In the genomic region with DNA sequence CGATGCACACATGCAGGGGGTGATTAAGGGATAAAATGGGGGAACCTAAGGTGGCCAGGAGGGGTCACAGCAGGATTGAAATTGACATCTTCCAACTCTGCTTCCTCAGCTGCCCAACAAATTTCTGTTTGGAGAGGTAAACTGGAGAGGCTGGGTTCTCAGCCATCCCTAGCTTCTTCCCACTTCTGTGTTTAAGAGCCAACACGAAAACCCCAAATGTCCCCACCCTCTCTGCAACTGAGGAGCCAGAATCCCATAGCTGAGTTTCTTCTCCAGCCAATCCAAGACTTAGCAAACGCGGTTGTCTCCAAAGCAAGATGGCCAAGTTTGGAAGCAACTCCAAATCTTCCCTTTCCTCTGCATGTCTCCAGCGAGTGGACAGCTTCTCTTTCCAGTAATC, we compare ENCODE assay signal across 14 cellular contexts.
A peak's percentile ranks its signal among the peaks of the same experiment; 100 is the strongest.
DNase-seq lines count a peak whose midpoint lies in the region; ATAC-seq, FAIRE-seq and TF ChIP-seq lines count a peak whose summit lies in the region.
"Had no signal": no experiment of that assay in that cellular context is flagged by ENCODE, and none has a peak within 500 bp of the region (broad histone marks: within the 10 kb centered on the region; RNA-seq: fewer than 3 reads in every experiment).

No MANE protein-coding gene starts in this region.

- no peaks in the 10 kb centered on the region for H3K23me2 ChIP-seq in H1 (ENCODE audit: low read depth, low read length)

- H3K9me3 Mint-ChIP-seq in astrocyte (ENCODE audit: unreplicated experiment): peaks cover 4% of the 10 kb centered on the region

- TF ChIP-seq EP300 in H1 (IDR thresholded peaks at IDR 0.05; ENCODE audit: borderline replicate concordance in 1 of 2, low read depth in 2 of 2, low read length in 2 of 2): no peak

- H3K14ac ChIP-seq in H1 (ENCODE audit: insufficient read length): no peak overlapping the region

- peaks cover 3% of the 10 kb centered on the region for H3K27me3 Mint-ChIP-seq in astrocyte (ENCODE audit: low read depth, unreplicated experiment)

- no peaks in the 10 kb centered on the region for H3K9me3 ChIP-seq in right cardiac atrium (ENCODE audit: control insufficient read depth, low read length)
- H3K9me3 ChIP-seq in astrocyte (ENCODE audit: insufficient read depth, low read depth, low read length): no peaks in the 10 kb centered on the region
- peaks cover 3% of the 10 kb centered on the region in 2 experiments; a peak in 2 of 4 replicates for H3K9me3 ChIP-seq in H1 (ENCODE audit: insufficient read depth in 2 of 2, low read depth in 1 of 2, low read length in 1 of 2)
- H3K9me3 ChIP-seq in Peyer's patch: no peaks in the 10 kb centered on the region

- no peak overlapping the region for H3K4me3 ChIP-seq in right cardiac atrium (ENCODE audit: low read length)
- H3K4me3 ChIP-seq in astrocyte (ENCODE audit: insufficient read depth, low read depth, low read length): no peak overlapping the region
- H3K4me3 ChIP-seq in H1 (ENCODE audit: extremely low read depth in 1 of 4, insufficient read depth in 2 of 4, low read depth in 3 of 4, low read length in 4 of 4): no peak overlapping the region
- H3K4me3 ChIP-seq in Peyer's patch: no peak overlapping the region
- H3K4me3 ChIP-seq: BLaER1 had no signal

- H3K79me2 ChIP-seq in astrocyte (ENCODE audit: insufficient read depth, low read length) (no peaks in the 10 kb centered on the region), H1 (ENCODE audit: control insufficient read depth in 1 of 2, insufficient read depth in 2 of 2, low read length in 2 of 2) (no peaks in the 10 kb centered on the region)

- peak; percentile 19 to 41 for TF ChIP-seq RAD21 in H1 (IDR thresholded peaks at IDR 0.05 in 1 of 2, conservative IDR thresholded peaks at IDR 0.05 in 1 of 2; ENCODE audit: low read depth in 2 of 2, low read length in 2 of 2)

- H2BK5ac ChIP-seq in H1 (ENCODE audit: low read depth, low read length): no peak overlapping the region

- ATAC-seq in Right ventricle myocardium inferior: peak; percentile 36
- ATAC-seq in right cardiac atrium: no peak
- ATAC-seq in sciatic nerve: peak; percentile 62
- no peak for ATAC-seq in HG03521 (IDR thresholded peaks at IDR 0.05; ENCODE audit: unreplicated experiment)

- no peak overlapping the region for H3K4ac ChIP-seq in H1 (replicated peaks; ENCODE audit: insufficient read length, low read depth, low read length)

- H3K4me1 Mint-ChIP-seq in astrocyte (ENCODE audit: low read depth, unreplicated experiment): peaks cover 18% of the 10 kb centered on the region
- H3K4me1 Mint-ChIP-seq: CD8-positive, alpha-beta memory T cell had no signal

- H3K18ac ChIP-seq in H1 (ENCODE audit: extremely low read depth, low read length): no peak overlapping the region

- CTCF ChIA-PET in H1 (lab: Charles Lee; ENCODE audit: partially characterized antibody): interaction anchor here (0.6 to 1.6 kb wide), 4 partner anchors 66 to 608 kb away, joined by 3 read pairs; no protein-coding TSS in a partner anchor

- H2AK5ac ChIP-seq in H1 (ENCODE audit: low read depth, low read length): no peak overlapping the region

- TF ChIP-seq CTCF in astrocyte (IDR thresholded peaks at IDR 0.05; ENCODE audit: insufficient read depth, low read depth, low read length) (no peak), H1 (IDR thresholded peaks at IDR 0.05; ENCODE audit: control extremely low read depth in 1 of 3, insufficient read depth in 1 of 3, low read depth in 1 of 3, low read length in 3 of 3) (peak in 2 of 3 experiments; percentile 6 to 8; a peak in 1 of 4 replicates), Peyer's patch (IDR thresholded peaks at IDR 0.05) (no peak)

- no peak overlapping the region for H2BK12ac ChIP-seq in H1 (ENCODE audit: low read depth, low read length)

- FAIRE-seq in astrocyte (lab: Jason Lieb, UNC): peak; percentile 29
- no peak for FAIRE-seq in H1 (lab: Jason Lieb, UNC)

- no peak overlapping the region for H3K23ac ChIP-seq in H1 (ENCODE audit: insufficient read length)

- H4K8ac ChIP-seq in H1 (ENCODE audit: extremely low read depth, insufficient read depth, low read length): no peak overlapping the region

- no peak for TF ChIP-seq POLR2A in H1 (IDR thresholded peaks at IDR 0.05; ENCODE audit: control extremely low read depth in 1 of 2, low read depth in 2 of 2, low read length in 2 of 2)
- TF ChIP-seq POLR2A in Peyer's patch (IDR thresholded peaks at IDR 0.05): no peak

- no peak overlapping the region for H2BK120ac ChIP-seq in H1 (replicated peaks; ENCODE audit: low read depth, low read length)

- no peaks in the 10 kb centered on the region for H3K79me1 ChIP-seq in H1 (ENCODE audit: low read depth, low read length)

- H4K5ac ChIP-seq in H1 (ENCODE audit: insufficient read length, low read depth, low read length): no peak overlapping the region

- H3K27ac ChIP-seq in right cardiac atrium (ENCODE audit: low read length) (no peak overlapping the region), astrocyte (ENCODE audit: low read depth, low read length) (no peak overlapping the region), H1 (ENCODE audit: low read depth, low read length) (no peak overlapping the region), Peyer's patch (no peak overlapping the region)
- H3K27ac ChIP-seq: BLaER1 had no signal

- H3K56ac ChIP-seq in H1 (replicated peaks; ENCODE audit: insufficient read length, low read depth, low read length): no peak overlapping the region

- no peaks in the 10 kb centered on the region for H4K20me1 ChIP-seq in astrocyte (ENCODE audit: insufficient read depth, low read length)
- no peaks in the 10 kb centered on the region for H4K20me1 ChIP-seq in H1 (replicated peaks in 1 of 2; ENCODE audit: control insufficient read depth in 1 of 2, insufficient read depth in 2 of 2, low read length in 2 of 2)
- H4K20me1 ChIP-seq: BLaER1 had no signal

- H3K4me1 ChIP-seq in right cardiac atrium (ENCODE audit: control insufficient read depth, insufficient read depth, low read length): no peaks in the 10 kb centered on the region
- H3K4me1 ChIP-seq in astrocyte (ENCODE audit: insufficient read depth, low read length): no peaks in the 10 kb centered on the region
- H3K4me1 ChIP-seq in H1 (replicated peaks in 1 of 4; ENCODE audit: control insufficient read depth in 3 of 4, insufficient read depth in 4 of 4, low read length in 3 of 4): peaks cover 0 to 3% (median 1%) of the 10 kb centered on the region in 4 experiments; a peak in 2 of 7 replicates
- no peaks in the 10 kb centered on the region for H3K4me1 ChIP-seq in Peyer's patch

- no peak overlapping the region for H2BK20ac ChIP-seq in H1 (ENCODE audit: low read length)

- POLR2A ChIA-PET in H1 (lab: Charles Lee; ENCODE audit: partially characterized antibody): no interaction called here

- DNase-seq in Right ventricle myocardium inferior (ENCODE audit: missing footprints): no peak
- DNase-seq in right cardiac atrium: no peak
- no peak for DNase-seq in astrocyte (ENCODE audit: low read depth)
- DNase-seq in H1 (ENCODE audit: low read depth in 1 of 2, low spot score in 2 of 2): no peak
- no peak for DNase-seq in sciatic nerve (ENCODE audit: low spot score)
- DNase-seq in Peyer's patch: no peak
- no peak for DNase-seq in COLO829 (ENCODE audit: low spot score)
- DNase-seq: 8988T; AML-193; CD8-positive, alpha-beta memory T cell; HCEC 1CT; HFFc6 had no signal

- intact Hi-C loops in Right ventricle myocardium inferior (cut with DNase I) (no loop called here), right cardiac atrium (cut with DNase I) (no loop called here), sciatic nerve (cut with DNase I) (no loop called here)

- no peak overlapping the region for H3K4me3 Mint-ChIP-seq in astrocyte (ENCODE audit: unreplicated experiment)
- H3K4me3 Mint-ChIP-seq: CD8-positive, alpha-beta memory T cell; HFFc6 had no signal

- H4K91ac ChIP-seq in H1 (replicated peaks; ENCODE audit: insufficient read length, low read length): no peak overlapping the region

- H3K36me3 ChIP-seq in astrocyte (ENCODE audit: insufficient read depth, low read length): no peaks in the 10 kb centered on the region
- no peaks in the 10 kb centered on the region for H3K36me3 ChIP-seq in H1 (ENCODE audit: control insufficient read depth in 2 of 4, insufficient read depth in 4 of 4, low read length in 3 of 4)
- H3K36me3 ChIP-seq in Peyer's patch: no peaks in the 10 kb centered on the region
- H3K36me3 ChIP-seq: BLaER1 had no signal

- peaks cover 7% of the 10 kb centered on the region for H3K36me3 Mint-ChIP-seq in astrocyte (ENCODE audit: low read depth, unreplicated experiment)
- H3K36me3 Mint-ChIP-seq: CD8-positive, alpha-beta memory T cell had no signal

- H3K9ac ChIP-seq in astrocyte (ENCODE audit: low read length): no peak overlapping the region
- no peak overlapping the region for H3K9ac ChIP-seq in H1 (replicated peaks in 1 of 4; ENCODE audit: extremely low read depth in 1 of 4, low read depth in 3 of 4, low read length in 3 of 4)
- H3K9ac ChIP-seq: BLaER1 had no signal

- H3K27me3 ChIP-seq in right cardiac atrium (ENCODE audit: control insufficient read depth, insufficient read depth): no peaks in the 10 kb centered on the region
- H3K27me3 ChIP-seq in astrocyte (ENCODE audit: insufficient read depth, low read length): no peaks in the 10 kb centered on the region
- no peaks in the 10 kb centered on the region for H3K27me3 ChIP-seq in H1 (replicated peaks in 1 of 4; ENCODE audit: control insufficient read depth in 3 of 4, extremely low read depth in 1 of 4, insufficient read depth in 3 of 4, low read length in 3 of 4)
- H3K27me3 ChIP-seq in Peyer's patch: no peaks in the 10 kb centered on the region
- H3K27me3 ChIP-seq: BLaER1 had no signal

- no peak overlapping the region for H2BK15ac ChIP-seq in H1 (ENCODE audit: low read length)

- H3K4me2 ChIP-seq in astrocyte (ENCODE audit: low read length): no peak overlapping the region
- no peak overlapping the region for H3K4me2 ChIP-seq in H1 (ENCODE audit: insufficient read depth in 1 of 2, low read depth in 2 of 2, low read length in 2 of 2)
- H3K4me2 ChIP-seq: BLaER1 had no signal

- WGBS in right cardiac atrium: 46% methylated on average over 5 of the region's 5 CpGs
- 92% methylated on average over 4 of the region's 5 CpGs; no CpG with 5 or more reads in 1 of the 2 experiments for WGBS in H1 (ENCODE audit: extremely low coverage in 1 of 2, insufficient coverage in 1 of 2, insufficient read length in 1 of 2, insufficient replicate concordance in 2 of 2, low coverage in 1 of 2, low lambda C conversion rate in 2 of 2, missing lambda C conversion rate in 1 of 2), 2 experiments

- H2AFZ ChIP-seq in astrocyte (ENCODE audit: low read depth, low read length): no peak overlapping the region
- no peak overlapping the region for H2AFZ ChIP-seq in H1 (ENCODE audit: low read length)

- H3K27ac Mint-ChIP-seq in astrocyte (ENCODE audit: unreplicated experiment): no peak overlapping the region
- H3K27ac Mint-ChIP-seq: CD8-positive, alpha-beta memory T cell; HFFc6 had no signal

TF ChIP-seq in H1, 55 proteins besides CTCF, POLR2A, EP300 and RAD21 (continues in another document):
- TF ChIP-seq SIX5 (IDR thresholded peaks at IDR 0.05; ENCODE audit: low read depth, low read length) (no peak), RXRA (IDR thresholded peaks at IDR 0.05; ENCODE audit: insufficient read depth, low read depth, low read length) (no peak), SIRT6 (IDR thresholded peaks at IDR 0.05; ENCODE audit: low read length) (no peak), NRF1 (IDR thresholded peaks at IDR 0.05; ENCODE audit: low read depth, low read length) (no peak), SAP30 (IDR thresholded peaks at IDR 0.05; ENCODE audit: insufficient read depth, insufficient replicate concordance, low read length) (no peak)

Comparison
In these comparisons a context has a peak if more than half of its experiments do, and no peak if none do; other contexts are left out.
1. ATAC-seq: peak in Right ventricle myocardium inferior (single experiment) and sciatic nerve (single experiment); none in right cardiac atrium (0 of 2) and HG03521 (single experiment).
2. CTCF ChIP-seq: peak in H1 (2 of 3); none in astrocyte (single experiment) and Peyer's patch (0 of 6).